23 cellular contexts compared by ENCODE assay signal in genomic region chr16:52247737-52248136, GRCh38.
A peak's percentile ranks its signal among the peaks of the same experiment; 100 is the strongest.
DNase-seq lines count a peak whose midpoint lies in the region; ATAC-seq, FAIRE-seq and TF ChIP-seq lines count a peak whose summit lies in the region.
"Had no signal": no experiment of that assay in that cellular context is flagged by ENCODE, and none has a peak within 500 bp of the region (broad histone marks: within the 10 kb centered on the region; RNA-seq: fewer than 3 reads in every experiment).

No MANE protein-coding gene starts in this region.

- no peaks in the 10 kb centered on the region for H3K36me3 ChIP-seq in HEK293 (ENCODE audit: control insufficient read depth in 2 of 2, insufficient read depth in 1 of 2, low read length in 2 of 2)
- H3K36me3 ChIP-seq: BE2C, BLaER1 had no signal

- no peak for TF ChIP-seq CTCF in HEK293 (tag by site-specific recombination; IDR thresholded peaks at IDR 0.05)

- CTCF ChIA-PET in HEK293 (lab: Yijun Ruan, JAX): interaction anchor here (0.5 to 1.2 kb wide), 2 partner anchors 56 to 666 kb away, joined by 4 to 6 read pairs; no protein-coding TSS in a partner anchor

- DNase-seq in NCI-H2171 treated with DMSO at 0.1 percent for 48 hours (lab: John Stamatoyannopoulos, UW): peak; percentile 8
- no peak for DNase-seq in NCI-H2171 (lab: John Stamatoyannopoulos, UW)
- DNase-seq in urothelium cell line (ENCODE audit: low spot score): no peak
- DNase-seq: 8988T; ACHN; BE2C; C1 segment of cervical spinal cord; CD4-positive, alpha-beta memory T cell; CD4-positive, CD25-positive, alpha-beta regulatory T cell; CD8-positive, alpha-beta memory T cell; COR-L47; DMS153; DMS79; DND-41; EL; GDM1 had no signal

- H3K9me3 ChIP-seq in HEK293 (ENCODE audit: control insufficient read depth, insufficient read depth, low read depth, low read length): no peaks in the 10 kb centered on the region; the same call in 1 of the 2 replicates
- H3K9me3 ChIP-seq: BE2C, BLaER1 had no signal

- POLR2A ChIA-PET in HEK293 (lab: Yijun Ruan, JAX): no interaction called here

- no peak for ATAC-seq in HG03135 (IDR thresholded peaks at IDR 0.05; ENCODE audit: unreplicated experiment)
- ATAC-seq: GM12878 had no signal

- no peak overlapping the region for H3K27ac ChIP-seq in HEK293 (ENCODE audit: extremely low read depth, low read depth, low read length)
- H3K27ac ChIP-seq: BLaER1 had no signal

- peaks cover 4% of the 10 kb centered on the region for H3K4me1 ChIP-seq in HEK293 (ENCODE audit: control insufficient read depth, insufficient read depth, low read length)
- H3K4me1 ChIP-seq: BLaER1 had no signal

- H3K4me3 ChIP-seq in HEK293 (ENCODE audit: low read depth, low read length): no peak overlapping the region
- H3K4me3 ChIP-seq: BLaER1, GM12878 had no signal

- FAIRE-seq in urothelium cell line (lab: Jason Lieb, UNC): peak; percentile 9
- FAIRE-seq: A204.1, GM12878, GM12892, GM18507 had no signal

TF ChIP-seq in HEK293, 187 proteins besides CTCF, POLR2A, EP300 and RAD21:
- no peak for TF ChIP-seq ZNF266 (tag by site-specific recombination; IDR thresholded peaks at IDR 0.05; ENCODE audit: low read depth)
- TF ChIP-seq SETDB1 (IDR thresholded peaks at IDR 0.05; ENCODE audit: insufficient read length, low read length): peak; percentile 96
